In the genomic region with DNA sequence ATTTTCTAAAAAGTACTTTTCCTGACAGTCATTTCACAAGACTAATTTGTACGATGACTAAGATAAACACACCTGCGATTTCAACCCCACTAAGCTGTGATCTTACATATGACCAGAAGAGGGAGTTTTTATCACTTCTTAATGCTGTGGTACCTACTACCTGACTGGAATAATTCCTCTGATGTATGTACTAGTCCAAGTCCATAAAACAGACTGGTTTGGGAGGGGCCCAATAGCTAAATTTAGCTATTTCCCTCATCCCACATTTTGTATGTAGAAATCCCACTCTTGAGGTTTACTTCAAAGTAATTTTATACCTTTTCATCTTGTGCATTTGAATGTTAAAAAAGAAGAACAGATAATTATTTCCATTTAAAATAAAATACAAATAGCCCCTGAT, we compare ENCODE assay signal across 8 cellular contexts. TPM values are rescaled to one million over a fixed set of nuclear protein-coding genes. Genes with fewer than 3 reads are reported as not detected.
DNase-seq lines count a peak whose midpoint lies in the region; ATAC-seq lines count a peak whose summit lies in the region.

No MANE protein-coding gene starts in this region.

- CTCF ChIA-PET in CD4-positive, alpha-beta memory T cell (lab: Charles Lee; ENCODE audit: partially characterized antibody): interaction anchor here (0.7 to 16.0 kb wide), 20 partner anchors 9 to 66 kb away, joined by 3 to 875 read pairs (median 6); a partner anchor contains a TSS

- peaks cover 0 to 3% of the 10 kb centered on the region in 2 donors for H3K36me3 Mint-ChIP-seq in CD4-positive, alpha-beta memory T cell
- peaks cover 9% of the 10 kb centered on the region for H3K36me3 Mint-ChIP-seq in central memory CD8-positive, alpha-beta T cell (ENCODE audit: insufficient read depth)

- peak overlapping the region in 4 of 7 donors; percentile 32 to 74 (median 57) for H3K27ac Mint-ChIP-seq in CD4-positive, alpha-beta memory T cell
- no peak overlapping the region for H3K27ac Mint-ChIP-seq in central memory CD8-positive, alpha-beta T cell (ENCODE audit: low read depth)

- H3K36me3 ChIP-seq in CD4-positive, alpha-beta memory T cell (ENCODE audit: insufficient read depth, low read length): no peaks in the 10 kb centered on the region

- POLR2A ChIA-PET in CD4-positive, alpha-beta memory T cell (lab: Charles Lee; ENCODE audit: partially characterized antibody): interaction anchor here (0.8 to 14.5 kb wide), 8 partner anchors 9 to 62 kb away, joined by 3 to 347 read pairs (median 6); a partner anchor contains a TSS

- H3K4me3 Mint-ChIP-seq in CD4-positive, alpha-beta memory T cell: no peak overlapping the region
- no peak overlapping the region for H3K4me3 Mint-ChIP-seq in central memory CD8-positive, alpha-beta T cell

- H3K4me1 ChIP-seq in CD4-positive, alpha-beta memory T cell (ENCODE audit: insufficient read depth, low read length): peaks cover 33% of the 10 kb centered on the region

- no peaks in the 10 kb centered on the region for H3K27me3 Mint-ChIP-seq in CD4-positive, alpha-beta memory T cell
- H3K27me3 Mint-ChIP-seq in central memory CD8-positive, alpha-beta T cell: no peaks in the 10 kb centered on the region

- H3K27me3 ChIP-seq in CD4-positive, alpha-beta memory T cell (ENCODE audit: insufficient read depth, low read length): no peaks in the 10 kb centered on the region

- peak in 4 of 5 donors; percentile 65 to 68 (median 66) for DNase-seq in CD4-positive, alpha-beta memory T cell
- peak; percentile 24 for DNase-seq in NCI-H460 (ENCODE audit: extremely low read depth, low read depth)
- no peak for DNase-seq in central memory CD8-positive, alpha-beta T cell (ENCODE audit: low spot score in 2 of 2)
- DNase-seq in midbrain (lab: John Stamatoyannopoulos, UW): peak; percentile 13
- DNase-seq in dedifferentiated amniotic fluid mesenchymal stem cell (ENCODE audit: extremely low spot score): no peak
- DNase-seq in GM19238 (ENCODE audit: insufficient read length, low spot score): no peak

- no peaks in the 10 kb centered on the region for H3K9me3 Mint-ChIP-seq in CD4-positive, alpha-beta memory T cell
- no peaks in the 10 kb centered on the region for H3K9me3 Mint-ChIP-seq in central memory CD8-positive, alpha-beta T cell

- H3K27ac ChIP-seq in CD4-positive, alpha-beta memory T cell (ENCODE audit: low read depth, low read length): no peak overlapping the region

- ATAC-seq in GM18861 (IDR thresholded peaks at IDR 0.05; ENCODE audit: unreplicated experiment) (peak; percentile 79), HG02981 (IDR thresholded peaks at IDR 0.05; ENCODE audit: unreplicated experiment) (peak; percentile 79)
- peak; percentile 88 for ATAC-seq in central memory CD8-positive, alpha-beta T cell (replicated peaks; ENCODE audit: extremely low read depth, poor library complexity, severe bottlenecking)

- H3K4me1 Mint-ChIP-seq in CD4-positive, alpha-beta memory T cell: peaks cover 37 to 59% (median 47%) of the 10 kb centered on the region in 4 donors
- peaks cover 37% of the 10 kb centered on the region for H3K4me1 Mint-ChIP-seq in central memory CD8-positive, alpha-beta T cell

- no peaks in the 10 kb centered on the region for H3K9me3 ChIP-seq in CD4-positive, alpha-beta memory T cell (ENCODE audit: control insufficient read depth in 1 of 2, low read length in 2 of 2)

- no peak overlapping the region for H3K4me3 ChIP-seq in CD4-positive, alpha-beta memory T cell (ENCODE audit: low read length in 2 of 2)

- intact Hi-C loops in CD4-positive, alpha-beta memory T cell (cut with micrococcal nuclease): loop anchor here (1.0 kb wide), 3 partner anchors 17 to 61 kb away; a partner anchor contains a TSS

RNA-seq across cellular contexts. Expression of a gene that starts 49.7 kb away (rescaled TPM):
- total RNA-seq in CD4-positive, alpha-beta memory T cell: not detected
- polyA plus RNA-seq in CD4-positive, alpha-beta memory T cell: not detected
- not detected in 2 replicates for total RNA-seq in NCI-H460 (2014; rRNA removed; shearing (Covaris generic))
- polyA plus RNA-seq in NCI-H460 (2014; cell fraction: nucleus; rRNA removed): not detected in 2 replicates

Comparison
In these comparisons a context has a peak if more than half of its experiments do, and no peak if none do; other contexts are left out.
1. DNase-seq: peak in CD4-positive, alpha-beta memory T cell (4 of 5), NCI-H460 (single experiment) and midbrain (single experiment); none in central memory CD8-positive, alpha-beta T cell (0 of 2), dedifferentiated amniotic fluid mesenchymal stem cell (single experiment) and GM19238 (single experiment).
2. Peak in every context shown above with its lines, with median percentiles within 50 percentile points of each other: ATAC-seq.